In genomic region chr3:50550079-50550736, GRCh38 we compare ENCODE assay signal across 9 cellular contexts. TPM values are rescaled to one million over a fixed set of nuclear protein-coding genes. Genes with fewer than 3 reads are reported as not detected.
DNase-seq lines count a peak whose midpoint lies in the region; ATAC-seq and TF ChIP-seq lines count a peak whose summit lies in the region.
"Had no signal": no experiment of that assay in that cellular context is flagged by ENCODE, and none has a peak within 500 bp of the region (broad histone marks: within the 10 kb centered on the region; RNA-seq: fewer than 3 reads in every experiment).

No MANE protein-coding gene starts in this region.

- H3K27me3 ChIP-seq in BJ (ENCODE audit: control insufficient read depth, insufficient read depth, low read length) (peaks cover 3% of the 10 kb centered on the region), H7 (ENCODE audit: control insufficient read depth, insufficient read depth, low read length) (no peaks in the 10 kb centered on the region), left ventricle myocardium inferior (ENCODE audit: low read depth) (no peaks in the 10 kb centered on the region), spleen (replicated peaks in 1 of 7) (no peaks in the 10 kb centered on the region)

- H3K4me3 Mint-ChIP-seq in activated naive CD8-positive, alpha-beta T cell treated with anti-CD3 and anti-CD28 coated beads for 36 hours = no peak overlapping the region

- peak; percentile 88 for TF ChIP-seq CTCF in BJ (IDR thresholded peaks at IDR 0.05; ENCODE audit: insufficient read depth, low read depth, low read length)
- peak; percentile 88 for TF ChIP-seq CTCF in left ventricle myocardium inferior (IDR thresholded peaks at IDR 0.05; ENCODE audit: borderline replicate concordance)
- peak in 9 of 11 experiments; percentile 57 to 92 (median 80) for TF ChIP-seq CTCF in spleen (IDR thresholded peaks at IDR 0.05 in 8 of 11, conservative IDR thresholded peaks at IDR 0.05 in 3 of 11)

- POLR2A ChIA-PET in BJ (lab: Charles Lee) = no interaction called here

- no peak overlapping the region for H3K4me3 ChIP-seq in BJ (ENCODE audit: low read depth, low read length)
- no peak overlapping the region for H3K4me3 ChIP-seq in H7 (ENCODE audit: insufficient read depth, low read depth, low read length)
- H3K4me3 ChIP-seq in left ventricle myocardium inferior = no peak overlapping the region
- no peak overlapping the region for H3K4me3 ChIP-seq in spleen
- H3K4me3 ChIP-seq: skin epidermis had no signal

- TF ChIP-seq POLR2A in spleen (IDR thresholded peaks at IDR 0.05) = no peak

- no peaks in the 10 kb centered on the region for H3K36me3 Mint-ChIP-seq in activated naive CD8-positive, alpha-beta T cell treated with anti-CD3 and anti-CD28 coated beads for 36 hours

- peaks cover 4% of the 10 kb centered on the region for H3K4me1 Mint-ChIP-seq in activated naive CD8-positive, alpha-beta T cell treated with anti-CD3 and anti-CD28 coated beads for 36 hours

- H3K9me3 ChIP-seq in left ventricle myocardium inferior (replicated peaks) = no peaks in the 10 kb centered on the region
- no peaks in the 10 kb centered on the region for H3K9me3 ChIP-seq in spleen

- H3K27ac ChIP-seq in left ventricle myocardium inferior (replicated peaks) (no peak overlapping the region), spleen (no peak overlapping the region)
- H3K27ac ChIP-seq: skin epidermis had no signal

- ATAC-seq in HG02981 (IDR thresholded peaks at IDR 0.05; ENCODE audit: unreplicated experiment) = no peak
- no peak for ATAC-seq in HG03159 (IDR thresholded peaks at IDR 0.05; ENCODE audit: unreplicated experiment)

- H3K36me3 ChIP-seq in BJ (ENCODE audit: control insufficient read depth, insufficient read depth, low read length) = no peaks in the 10 kb centered on the region
- H3K36me3 ChIP-seq in H7 (replicated peaks; ENCODE audit: control insufficient read depth, insufficient read depth, low read length) = no peaks in the 10 kb centered on the region
- H3K36me3 ChIP-seq in left ventricle myocardium inferior = no peaks in the 10 kb centered on the region
- no peaks in the 10 kb centered on the region for H3K36me3 ChIP-seq in spleen

- intact Hi-C loops in left ventricle myocardium inferior (cut with micrococcal nuclease) (no loop called here), spleen (cut with DNase I; ENCODE audit: low total_unique reads) (no loop called here)

- CTCF ChIA-PET in BJ (lab: Yijun Ruan, JAX) = interaction anchor here (0.7 to 2.8 kb wide), 24 partner anchors 8 to 304 kb away, joined by 3 to 22 read pairs (median 4); partner anchors contain the start of genes C3orf18, CYB561D2, NPRL2 and ZMYND10

- no peaks in the 10 kb centered on the region for H3K4me1 ChIP-seq in left ventricle myocardium inferior
- no peaks in the 10 kb centered on the region for H3K4me1 ChIP-seq in spleen

- no peaks in the 10 kb centered on the region for H3K27me3 Mint-ChIP-seq in activated naive CD8-positive, alpha-beta T cell treated with anti-CD3 and anti-CD28 coated beads for 36 hours

- H3K27ac Mint-ChIP-seq in activated naive CD8-positive, alpha-beta T cell treated with anti-CD3 and anti-CD28 coated beads for 36 hours = no peak overlapping the region

- H3K9me3 Mint-ChIP-seq in activated naive CD8-positive, alpha-beta T cell treated with anti-CD3 and anti-CD28 coated beads for 36 hours = no peaks in the 10 kb centered on the region

- DNase-seq in BJ (ENCODE audit: low read depth) (no peak), H7 (peak; percentile 94), SK-N-DZ (ENCODE audit: low spot score) (peak; percentile 70), left ventricle myocardium inferior (peak; percentile 47), spleen (no peak)
- peak; percentile 68 for DNase-seq in activated naive CD8-positive, alpha-beta T cell treated with anti-CD3 and anti-CD28 coated beads for 36 hours

- 47 to 56% (median 50%) methylated on average over 12 to 13 of the region's 13 CpGs for WGBS in spleen, 5 donors

RNA-seq across cellular contexts. Expression of gene C3orf18, which starts 17.3 kb away (rescaled TPM):
- polyA plus RNA-seq in BJ (2011; rRNA removed) (16.8 and 30.4 TPM in 2 replicates), spleen (1 to 10 TPM; 2.3 to 4.6 (median 3.5) TPM)
- polyA minus RNA-seq in BJ (2011; rRNA and poly(A)+ RNA removed) = 8.3 and 15.7 TPM in 2 replicates
- 12.5 and 19.3 TPM in 2 replicates for total RNA-seq in H7 (2014; rRNA removed; shearing (Covaris generic))
- polyA plus RNA-seq in SK-N-DZ (2014; cell fraction: cytosol; rRNA removed) = 10.7 and 14.0 TPM in 2 replicates
- 16.2 and 26.7 TPM in 2 replicates for polyA plus RNA-seq in SK-N-DZ (2014; cell fraction: nucleus; rRNA removed)
- total RNA-seq in activated naive CD8-positive, alpha-beta T cell treated with anti-CD3 and anti-CD28 coated beads for 36 hours = 10 to 100 TPM; 15.9 to 17.1 TPM
- total RNA-seq in left ventricle myocardium inferior (57.2 TPM), spleen (10 to 100 TPM in 1 of 7 donors, 1 to 10 TPM in 6; 3.2 to 12.2 (median 5.8) TPM)

RNA-seq across cellular contexts. Expression of gene HEMK1, which starts 19.1 kb away (rescaled TPM):
- polyA plus RNA-seq in BJ (2011; rRNA removed) (14.4 and 21.3 TPM in 2 replicates), spleen (10 to 100 TPM; 25.1 to 45.2 (median 41.1) TPM)
- polyA minus RNA-seq in BJ (2011; rRNA and poly(A)+ RNA removed) = 8.2 and 12.3 TPM in 2 replicates
- 15.5 and 19.0 TPM in 2 replicates for total RNA-seq in H7 (2014; rRNA removed; shearing (Covaris generic))
- 17.7 and 19.0 TPM in 2 replicates for polyA plus RNA-seq in SK-N-DZ (2014; cell fraction: cytosol; rRNA removed)
- polyA plus RNA-seq in SK-N-DZ (2014; cell fraction: nucleus; rRNA removed) = 37.5 and 42.6 TPM in 2 replicates
- 10 to 100 TPM; 59.8 to 64.7 TPM for total RNA-seq in activated naive CD8-positive, alpha-beta T cell treated with anti-CD3 and anti-CD28 coated beads for 36 hours
- total RNA-seq in left ventricle myocardium inferior (16.1 TPM), spleen (10 to 100 TPM in 6 of 7 donors, 1 to 10 TPM in 1; 7.6 to 22.5 (median 18.9) TPM)

RNA-seq across cellular contexts. Expression of gene CACNA2D2, which starts 46.8 kb away (rescaled TPM):
- 0.04 and 0.11 TPM in 2 replicates for polyA plus RNA-seq in BJ (2011; rRNA removed)
- 0.19 TPM in 1 of 2 replicates, not detected in the other for polyA minus RNA-seq in BJ (2011; rRNA and poly(A)+ RNA removed)
- 5.5 and 5.9 TPM in 2 replicates for total RNA-seq in H7 (2014; rRNA removed; shearing (Covaris generic))
- polyA plus RNA-seq in SK-N-DZ (2014; cell fraction: cytosol; rRNA removed) = 1.4 and 1.7 TPM in 2 replicates
- 2.3 and 4.2 TPM in 2 replicates for polyA plus RNA-seq in SK-N-DZ (2014; cell fraction: nucleus; rRNA removed)
- under 1 TPM; 0.70 to 0.80 TPM for total RNA-seq in activated naive CD8-positive, alpha-beta T cell treated with anti-CD3 and anti-CD28 coated beads for 36 hours
- 2.3 TPM for total RNA-seq in left ventricle myocardium inferior
- 1 to 10 TPM in 6 of 7 donors, under 1 TPM in 1; 0.85 to 3.2 (median 1.4) TPM for total RNA-seq in spleen
- under 1 TPM; 0.24 to 0.64 (median 0.26) TPM for polyA plus RNA-seq in spleen

Comparison
In these comparisons a context has a peak if more than half of its experiments do, and no peak if none do; other contexts are left out.
1. DNase-seq: peak in H7 (single experiment), SK-N-DZ (single experiment), activated naive CD8-positive, alpha-beta T cell treated with anti-CD3 and anti-CD28 coated beads for 36 hours (single experiment) and left ventricle myocardium inferior (single experiment); none in BJ (single experiment) and spleen (single experiment).
2. Peak in every context shown above with its lines, with median percentiles within 50 percentile points of each other: CTCF ChIP-seq.